ENCODE assay signal across 9 cellular contexts in the genomic region with DNA sequence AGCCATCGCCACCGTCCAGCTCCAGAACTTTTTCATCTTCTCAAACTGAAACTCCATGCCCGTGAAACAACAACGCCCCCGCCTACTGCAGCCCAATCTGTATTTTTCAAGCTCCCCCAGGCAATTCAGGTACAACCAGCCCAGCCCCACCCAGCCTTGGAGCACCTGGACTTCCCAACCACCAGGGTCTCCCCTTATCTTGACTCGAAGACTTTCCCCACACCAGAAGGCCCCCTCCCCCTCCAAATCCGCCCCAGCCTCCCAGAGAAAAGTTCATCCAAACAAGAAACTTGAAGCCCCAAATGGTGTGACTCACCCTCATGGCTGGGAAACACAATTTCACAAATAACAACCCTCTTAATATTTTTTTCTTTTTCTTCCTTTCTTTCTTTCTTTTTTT. TPM values are rescaled to one million over a fixed set of nuclear protein-coding genes. Genes with fewer than 3 reads are reported as not detected.
DNase-seq lines count a peak whose midpoint lies in the region; ATAC-seq and TF ChIP-seq lines count a peak whose summit lies in the region.
"Had no signal": no experiment of that assay in that cellular context is flagged by ENCODE, and none has a peak within 500 bp of the region (broad histone marks: within the 10 kb centered on the region; RNA-seq: fewer than 3 reads in every experiment).

No MANE protein-coding gene starts in this region.

- H3K79me2 ChIP-seq in fibroblast of lung (ENCODE audit: control insufficient read depth, insufficient read depth, low read length), result peaks cover 71% of the 10 kb centered on the region

- CTCF ChIA-PET in AG04450 (lab: Charles Lee) (interaction anchor here (1.2 kb wide), 1 partner anchor 61 kb away, joined by 4 read pairs; no protein-coding TSS in a partner anchor), A673 (lab: Charles Lee) (no interaction called here)

- H3K4me1 ChIP-seq in fibroblast of lung (ENCODE audit: control insufficient read depth, extremely low read depth, insufficient read depth, low read length), result peaks cover 75% of the 10 kb centered on the region
- peaks cover 7% of the 10 kb centered on the region for H3K4me1 ChIP-seq in A673 (ENCODE audit: insufficient read depth, low read length, poor library complexity, severe bottlenecking)

- H3K9me3 ChIP-seq in AG04450 (ENCODE audit: control insufficient read depth, insufficient read depth, low read length) (no peaks in the 10 kb centered on the region), fibroblast of lung (ENCODE audit: control insufficient read depth, insufficient read depth, low read depth, low read length) (no peaks in the 10 kb centered on the region), A673 (ENCODE audit: low read depth, low read length, poor library complexity, severe bottlenecking) (no peaks in the 10 kb centered on the region)

- no peak overlapping the region for H2AFZ ChIP-seq in fibroblast of lung (ENCODE audit: low read length)

- peak overlapping the region; percentile 97 for H3K27ac ChIP-seq in AG04450 (ENCODE audit: low read depth, low read length)
- peak overlapping the region; percentile 85 for H3K27ac ChIP-seq in fibroblast of lung (ENCODE audit: insufficient read depth, low read length)
- H3K27ac ChIP-seq in A673 (ENCODE audit: low read depth, low read length, poor library complexity, severe bottlenecking), result no peak overlapping the region

- peak overlapping the region; percentile 67 for H3K4me2 ChIP-seq in fibroblast of lung (ENCODE audit: extremely low read depth, insufficient read depth, low read length)

- peaks cover 30% of the 10 kb centered on the region for H3K36me3 ChIP-seq in fibroblast of lung (ENCODE audit: control insufficient read depth, insufficient read depth, low read length)
- no peaks in the 10 kb centered on the region for H3K36me3 ChIP-seq in A673 (ENCODE audit: insufficient read depth, low read length, poor library complexity, severe bottlenecking)

- POLR2A ChIA-PET in AG04450 (lab: Yijun Ruan, JAX) (interaction anchor here (0.7 to 1.2 kb wide), 2 partner anchors 9 to 54 kb away, joined by 3 read pairs; no protein-coding TSS in a partner anchor), A673 (lab: Charles Lee; ENCODE audit: low non-redundant PET) (no interaction called here)

- H3K4me3 ChIP-seq in AG04450 (ENCODE audit: low read depth, low read length), result peak overlapping the region; percentile 31; the same call in 1 of the 2 replicates
- H3K4me3 ChIP-seq in fibroblast of lung (replicated peaks in 1 of 4; ENCODE audit: control extremely low read depth in 1 of 4, insufficient read depth in 1 of 4, low read depth in 3 of 4, low read length in 4 of 4), result peak overlapping the region in 1 of 4 experiments; percentile 42
- H3K4me3 ChIP-seq in A673 (ENCODE audit: low read depth, low read length, poor library complexity, severe bottlenecking), result no peak overlapping the region

- TF ChIP-seq CTCF in AG04450 (IDR thresholded peaks at IDR 0.05; ENCODE audit: low read depth, low read length) (no peak), fibroblast of lung (conservative IDR thresholded peaks at IDR 0.05 in 1 of 2, IDR thresholded peaks at IDR 0.05 in 1 of 2; ENCODE audit: low read depth in 1 of 2, low read length in 2 of 2) (no peak), A673 (conservative IDR thresholded peaks at IDR 0.05; ENCODE audit: low read depth, low read length) (no peak)

- no peaks in the 10 kb centered on the region for H4K20me1 ChIP-seq in fibroblast of lung (ENCODE audit: control insufficient read depth, extremely low read depth, insufficient read depth, low read length)

- no peak for DNase-seq in AG04450 (ENCODE audit: low read depth, low spot score)
- DNase-seq in RPMI7951 (ENCODE audit: low read depth), result peak; percentile 71
- peak; percentile 84 to 89 for DNase-seq in fibroblast of lung (ENCODE audit: low read depth in 2 of 2)
- peak; percentile 43 for DNase-seq in renal cortical epithelial cell (ENCODE audit: low read depth)
- no peak for DNase-seq in A673 (ENCODE audit: low spot score)
- DNase-seq: NCI-H1105 treated with DMSO at 0.1 percent for 48 hours had no signal

- H3K27me3 ChIP-seq in AG04450 (ENCODE audit: control insufficient read depth, insufficient read depth, low read length), result no peaks in the 10 kb centered on the region
- H3K27me3 ChIP-seq in fibroblast of lung (ENCODE audit: control insufficient read depth, insufficient read depth, low read length), result no peaks in the 10 kb centered on the region
- H3K27me3 ChIP-seq in A673 (replicated peaks; ENCODE audit: insufficient read depth, low read depth, low read length, poor library complexity), result no peaks in the 10 kb centered on the region

- no TSS peak for BruUV-seq in A673 (replicated peaks; lab: Mats Ljungman, UMichigan)

- H3K9ac ChIP-seq in fibroblast of lung (ENCODE audit: insufficient read depth, low read length), result no peak overlapping the region

- intact Hi-C loops in A673 (cut with micrococcal nuclease; ENCODE audit: unreplicated experiment), result no loop called here

- ATAC-seq in GM19467 (IDR thresholded peaks at IDR 0.05; ENCODE audit: unreplicated experiment) (no peak), GM21529 (IDR thresholded peaks at IDR 0.05; ENCODE audit: unreplicated experiment) (no peak), GM19324 (IDR thresholded peaks at IDR 0.05; ENCODE audit: low FRiP score, unreplicated experiment) (no peak)

RNA-seq across cellular contexts. Expression of a gene that starts 10.6 kb away (rescaled TPM):
- polyA plus RNA-seq in AG04450 (2011; rRNA removed) (37.4 and 46.0 TPM in 2 replicates), fibroblast of lung (30.2 and 33.2 TPM in 2 replicates)
- 53.8 and 66.8 TPM in 2 replicates for polyA minus RNA-seq in AG04450 (2011; rRNA and poly(A)+ RNA removed)
- 21.0 and 24.6 TPM in 2 replicates for total RNA-seq in RPMI7951 (2014; rRNA removed; shearing (Covaris generic))
- total RNA-seq in fibroblast of lung (40.3 and 44.4 TPM in 2 replicates), renal cortical epithelial cell (0.87 and 6.3 TPM in 2 replicates), A673 (2021) (9.8 and 17.9 TPM in 2 replicates)
- 45.0 and 51.9 TPM in 2 replicates for polyA plus RNA-seq in fibroblast of lung (2012)
- 92.5 and 96.5 TPM in 2 replicates for polyA minus RNA-seq in fibroblast of lung (ENCODE audit: low replicate concordance)

Comparison
In these comparisons a context has a peak if more than half of its experiments do, and no peak if none do; other contexts are left out.
1. DNase-seq: peak in RPMI7951 (single experiment), fibroblast of lung (2 of 2) and renal cortical epithelial cell (single experiment); none in AG04450 (single experiment) and A673 (single experiment).